ENCODE assay signal across 1 cellular context in the genomic region with DNA sequence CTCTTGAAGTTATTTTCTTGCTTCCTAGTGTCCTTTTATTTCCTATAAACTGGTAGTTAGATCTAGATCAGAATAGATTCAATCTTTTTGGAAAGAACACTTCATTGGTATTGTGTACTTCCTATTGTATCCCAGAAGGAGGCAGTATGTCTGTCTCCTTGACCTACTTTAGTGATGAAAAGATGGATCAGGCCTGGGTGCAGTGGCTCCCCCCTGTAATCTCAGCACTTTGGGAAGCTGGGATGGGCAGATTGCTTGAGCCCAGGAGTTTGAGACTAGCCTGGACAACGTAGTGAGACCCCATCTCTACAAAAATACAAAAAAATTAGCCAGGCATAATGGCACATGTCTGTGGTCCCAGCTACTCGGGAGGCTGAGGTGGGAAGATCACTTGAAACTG.
TF ChIP-seq lines count a peak whose summit lies in the region.

No MANE protein-coding gene starts in this region.

TF ChIP-seq in GM23338, 12 proteins besides CTCF, POLR2A, EP300 and RAD21 (continued from another document):
- TF ChIP-seq, protein P1, sequence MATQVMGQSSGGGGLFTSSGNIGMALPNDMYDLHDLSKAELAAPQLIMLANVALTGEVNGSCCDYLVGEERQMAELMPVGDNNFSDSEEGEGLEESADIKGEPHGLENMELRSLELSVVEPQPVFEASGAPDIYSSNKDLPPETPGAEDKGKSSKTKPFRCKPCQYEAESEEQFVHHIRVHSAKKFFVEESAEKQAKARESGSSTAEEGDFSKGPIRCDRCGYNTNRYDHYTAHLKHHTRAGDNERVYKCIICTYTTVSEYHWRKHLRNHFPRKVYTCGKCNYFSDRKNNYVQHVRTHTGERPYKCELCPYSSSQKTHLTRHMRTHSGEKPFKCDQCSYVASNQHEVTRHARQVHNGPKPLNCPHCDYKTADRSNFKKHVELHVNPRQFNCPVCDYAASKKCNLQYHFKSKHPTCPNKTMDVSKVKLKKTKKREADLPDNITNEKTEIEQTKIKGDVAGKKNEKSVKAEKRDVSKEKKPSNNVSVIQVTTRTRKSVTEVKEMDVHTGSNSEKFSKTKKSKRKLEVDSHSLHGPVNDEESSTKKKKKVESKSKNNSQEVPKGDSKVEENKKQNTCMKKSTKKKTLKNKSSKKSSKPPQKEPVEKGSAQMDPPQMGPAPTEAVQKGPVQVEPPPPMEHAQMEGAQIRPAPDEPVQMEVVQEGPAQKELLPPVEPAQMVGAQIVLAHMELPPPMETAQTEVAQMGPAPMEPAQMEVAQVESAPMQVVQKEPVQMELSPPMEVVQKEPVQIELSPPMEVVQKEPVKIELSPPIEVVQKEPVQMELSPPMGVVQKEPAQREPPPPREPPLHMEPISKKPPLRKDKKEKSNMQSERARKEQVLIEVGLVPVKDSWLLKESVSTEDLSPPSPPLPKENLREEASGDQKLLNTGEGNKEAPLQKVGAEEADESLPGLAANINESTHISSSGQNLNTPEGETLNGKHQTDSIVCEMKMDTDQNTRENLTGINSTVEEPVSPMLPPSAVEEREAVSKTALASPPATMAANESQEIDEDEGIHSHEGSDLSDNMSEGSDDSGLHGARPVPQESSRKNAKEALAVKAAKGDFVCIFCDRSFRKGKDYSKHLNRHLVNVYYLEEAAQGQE (IDR thresholded peaks at IDR 0.05; ENCODE audit: unreplicated experiment) = no peak
- TF ChIP-seq STAT1 (IDR thresholded peaks at IDR 0.05; ENCODE audit: unreplicated experiment) (no peak), JUNB (IDR thresholded peaks at IDR 0.05; ENCODE audit: unreplicated experiment) (no peak), CREB1 (CRISPR knock-in tag; IDR thresholded peaks at IDR 0.05; ENCODE audit: low read depth) (no peak), POLR2AphosphoS5 (IDR thresholded peaks at IDR 0.05; ENCODE audit: low read depth) (no peak)
TF ChIP-seq in GM23338: peak in this region for 0.
